ENCODE assay signal across 28 cellular contexts in genomic region chr13:96081888-96082287, GRCh38. TPM values are rescaled to one million over a fixed set of nuclear protein-coding genes. Genes with fewer than 3 reads are reported as not detected.
DNase-seq lines count a peak whose midpoint lies in the region; FAIRE-seq and TF ChIP-seq lines count a peak whose summit lies in the region.
"Had no signal": no experiment of that assay in that cellular context is flagged by ENCODE, and none has a peak within 500 bp of the region (broad histone marks: within the 10 kb centered on the region; RNA-seq: fewer than 3 reads in every experiment).

No MANE protein-coding gene starts in this region.

- TF ChIP-seq CTCF in osteoblast (IDR thresholded peaks at IDR 0.05; ENCODE audit: extremely low read depth, low read depth, low read length): no peak

- no peaks in the 10 kb centered on the region for H3K9me3 ChIP-seq in osteoblast (ENCODE audit: low read depth, low read length)
- H3K9me3 ChIP-seq: BE2C, BLaER1 had no signal

- H3K27ac ChIP-seq in osteoblast (ENCODE audit: low read depth, low read length): no peak overlapping the region
- H3K27ac ChIP-seq: BLaER1 had no signal

- no peaks in the 10 kb centered on the region for H3K4me1 ChIP-seq in osteoblast (ENCODE audit: insufficient read depth, low read length)
- H3K4me1 ChIP-seq: BE2C, BLaER1 had no signal

- H3K4me2 ChIP-seq in osteoblast (ENCODE audit: insufficient read depth, low read length): no peak overlapping the region
- H3K4me2 ChIP-seq: BLaER1 had no signal

- FAIRE-seq in H54 (lab: Jason Lieb, UNC): peak; percentile 23
- FAIRE-seq in islet of Langerhans (lab: Jason Lieb, UNC): peak; percentile 72
- FAIRE-seq: A204.1, GM12878, GM12892, GM18507 had no signal

- no peaks in the 10 kb centered on the region for H3K79me2 ChIP-seq in osteoblast (ENCODE audit: insufficient read depth, low read length)

- no peak overlapping the region for H2AFZ ChIP-seq in osteoblast (ENCODE audit: low read length)

- H3K4me3 ChIP-seq in osteoblast (ENCODE audit: insufficient read depth, low read length): no peak overlapping the region
- H3K4me3 ChIP-seq: BLaER1, GM12878 had no signal

- H4K20me1 ChIP-seq in osteoblast (ENCODE audit: insufficient read depth, low read length): no peaks in the 10 kb centered on the region
- H4K20me1 ChIP-seq: BLaER1 had no signal

- no peaks in the 10 kb centered on the region for H3K36me3 ChIP-seq in osteoblast (ENCODE audit: insufficient read depth, low read length)
- H3K36me3 ChIP-seq: BE2C, BLaER1 had no signal

- DNase-seq in H54 (ENCODE audit: insufficient read length, low spot score): no peak
- DNase-seq in osteoblast (ENCODE audit: insufficient read length, low spot score, missing footprints): peak; percentile 17
- DNase-seq in dermis blood vessel endothelial cell: no peak
- DNase-seq in GOT3 (lab: John Stamatoyannopoulos, UW): no peak
- DNase-seq in Kasumi-1 (lab: John Stamatoyannopoulos, UW): no peak
- DNase-seq: 8988T; ACHN; BE2C; C1 segment of cervical spinal cord; CD4-positive, alpha-beta memory T cell; CD4-positive, CD25-positive, alpha-beta regulatory T cell; CD8-positive, alpha-beta memory T cell; COR-L47; DMS 273 treated with DMSO at 0.1 percent for 48 hours; DMS153; DMS53; DMS79; DND-41; EL; GDM1 had no signal

- H3K27me3 ChIP-seq in osteoblast (ENCODE audit: insufficient read depth, low read length): peaks cover 2% of the 10 kb centered on the region
- H3K27me3 ChIP-seq: BE2C, BLaER1 had no signal

- TF ChIP-seq POLR2A in H54 (IDR thresholded peaks at IDR 0.05; ENCODE audit: low read depth, low read length): no peak

RNA-seq across cellular contexts. Expression of gene HS6ST3, which starts 8.0 kb away (rescaled TPM):
- total RNA-seq in osteoblast (under 0.01 TPM in 1 of 2 replicates, not detected in the other), dermis blood vessel endothelial cell (under 0.01 TPM in 1 of 2 replicates, not detected in the other)
- total RNA-seq: A673; CD4-positive, alpha-beta memory T cell; CD4-positive, CD25-positive, alpha-beta regulatory T cell; CD8-positive, alpha-beta memory T cell; G401; GM12878 had no signal

RNA-seq across cellular contexts. Expression of gene UGGT2, which starts 28.7 kb away (rescaled TPM):
- total RNA-seq in osteoblast (75.4 and 78.2 TPM in 2 replicates), dermis blood vessel endothelial cell (22.1 and 32.8 TPM in 2 replicates)
- total RNA-seq: CD4-positive, alpha-beta memory T cell had no signal
